Comparison of ENCODE assay signal across 2 cellular contexts in the genomic region with DNA sequence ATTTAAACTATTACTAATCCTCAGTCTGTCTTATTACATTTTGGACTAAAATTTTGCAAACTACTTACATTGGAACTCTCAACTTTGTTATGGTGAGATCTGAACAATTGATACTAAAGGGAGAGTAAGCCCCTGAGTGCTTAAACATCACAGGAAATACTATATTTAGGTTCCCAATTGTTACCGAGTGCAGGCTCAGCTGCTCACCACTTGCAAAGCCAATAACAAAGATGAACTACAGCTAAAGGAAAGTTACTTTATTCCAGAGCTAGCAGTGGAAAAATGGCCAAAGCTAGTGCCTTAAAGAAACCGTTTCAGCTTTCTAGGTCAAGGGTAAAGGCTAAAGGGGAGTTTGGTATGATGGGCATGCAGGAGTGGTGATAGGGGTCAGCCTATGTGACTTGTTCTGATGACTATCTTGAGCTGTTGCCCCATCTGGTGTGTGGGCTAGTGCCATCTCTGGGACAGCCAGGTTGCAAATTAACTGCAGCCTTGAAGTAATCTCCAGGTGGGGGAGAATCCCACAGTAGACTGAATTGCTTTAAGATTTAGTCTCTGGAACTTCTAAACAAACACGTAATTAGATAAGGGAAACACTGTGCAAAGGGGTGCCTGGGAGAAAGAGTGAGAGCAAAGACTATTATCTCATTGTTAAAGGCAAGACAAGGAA.
TF ChIP-seq lines count a peak whose summit lies in the region.

No MANE protein-coding gene starts in this region.

TF ChIP-seq in GM23338, 12 proteins besides CTCF, POLR2A, EP300 and RAD21 (continues in another document):
- no peak for TF ChIP-seq EZH2phosphoT487 (IDR thresholded peaks at IDR 0.05; ENCODE audit: unreplicated experiment)
- TF ChIP-seq, protein P1, sequence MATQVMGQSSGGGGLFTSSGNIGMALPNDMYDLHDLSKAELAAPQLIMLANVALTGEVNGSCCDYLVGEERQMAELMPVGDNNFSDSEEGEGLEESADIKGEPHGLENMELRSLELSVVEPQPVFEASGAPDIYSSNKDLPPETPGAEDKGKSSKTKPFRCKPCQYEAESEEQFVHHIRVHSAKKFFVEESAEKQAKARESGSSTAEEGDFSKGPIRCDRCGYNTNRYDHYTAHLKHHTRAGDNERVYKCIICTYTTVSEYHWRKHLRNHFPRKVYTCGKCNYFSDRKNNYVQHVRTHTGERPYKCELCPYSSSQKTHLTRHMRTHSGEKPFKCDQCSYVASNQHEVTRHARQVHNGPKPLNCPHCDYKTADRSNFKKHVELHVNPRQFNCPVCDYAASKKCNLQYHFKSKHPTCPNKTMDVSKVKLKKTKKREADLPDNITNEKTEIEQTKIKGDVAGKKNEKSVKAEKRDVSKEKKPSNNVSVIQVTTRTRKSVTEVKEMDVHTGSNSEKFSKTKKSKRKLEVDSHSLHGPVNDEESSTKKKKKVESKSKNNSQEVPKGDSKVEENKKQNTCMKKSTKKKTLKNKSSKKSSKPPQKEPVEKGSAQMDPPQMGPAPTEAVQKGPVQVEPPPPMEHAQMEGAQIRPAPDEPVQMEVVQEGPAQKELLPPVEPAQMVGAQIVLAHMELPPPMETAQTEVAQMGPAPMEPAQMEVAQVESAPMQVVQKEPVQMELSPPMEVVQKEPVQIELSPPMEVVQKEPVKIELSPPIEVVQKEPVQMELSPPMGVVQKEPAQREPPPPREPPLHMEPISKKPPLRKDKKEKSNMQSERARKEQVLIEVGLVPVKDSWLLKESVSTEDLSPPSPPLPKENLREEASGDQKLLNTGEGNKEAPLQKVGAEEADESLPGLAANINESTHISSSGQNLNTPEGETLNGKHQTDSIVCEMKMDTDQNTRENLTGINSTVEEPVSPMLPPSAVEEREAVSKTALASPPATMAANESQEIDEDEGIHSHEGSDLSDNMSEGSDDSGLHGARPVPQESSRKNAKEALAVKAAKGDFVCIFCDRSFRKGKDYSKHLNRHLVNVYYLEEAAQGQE (IDR thresholded peaks at IDR 0.05; ENCODE audit: unreplicated experiment), result no peak
- no peak for TF ChIP-seq ETS1 (IDR thresholded peaks at IDR 0.05)
- no peak for TF ChIP-seq POLR2AphosphoS5 (IDR thresholded peaks at IDR 0.05; ENCODE audit: low read depth)
- TF ChIP-seq JUNB (IDR thresholded peaks at IDR 0.05; ENCODE audit: unreplicated experiment), result no peak
- no peak for TF ChIP-seq CREB1 (CRISPR knock-in tag; IDR thresholded peaks at IDR 0.05; ENCODE audit: low read depth)
- TF ChIP-seq STAT1 (IDR thresholded peaks at IDR 0.05; ENCODE audit: unreplicated experiment), result no peak
- TF ChIP-seq, protein P2, sequence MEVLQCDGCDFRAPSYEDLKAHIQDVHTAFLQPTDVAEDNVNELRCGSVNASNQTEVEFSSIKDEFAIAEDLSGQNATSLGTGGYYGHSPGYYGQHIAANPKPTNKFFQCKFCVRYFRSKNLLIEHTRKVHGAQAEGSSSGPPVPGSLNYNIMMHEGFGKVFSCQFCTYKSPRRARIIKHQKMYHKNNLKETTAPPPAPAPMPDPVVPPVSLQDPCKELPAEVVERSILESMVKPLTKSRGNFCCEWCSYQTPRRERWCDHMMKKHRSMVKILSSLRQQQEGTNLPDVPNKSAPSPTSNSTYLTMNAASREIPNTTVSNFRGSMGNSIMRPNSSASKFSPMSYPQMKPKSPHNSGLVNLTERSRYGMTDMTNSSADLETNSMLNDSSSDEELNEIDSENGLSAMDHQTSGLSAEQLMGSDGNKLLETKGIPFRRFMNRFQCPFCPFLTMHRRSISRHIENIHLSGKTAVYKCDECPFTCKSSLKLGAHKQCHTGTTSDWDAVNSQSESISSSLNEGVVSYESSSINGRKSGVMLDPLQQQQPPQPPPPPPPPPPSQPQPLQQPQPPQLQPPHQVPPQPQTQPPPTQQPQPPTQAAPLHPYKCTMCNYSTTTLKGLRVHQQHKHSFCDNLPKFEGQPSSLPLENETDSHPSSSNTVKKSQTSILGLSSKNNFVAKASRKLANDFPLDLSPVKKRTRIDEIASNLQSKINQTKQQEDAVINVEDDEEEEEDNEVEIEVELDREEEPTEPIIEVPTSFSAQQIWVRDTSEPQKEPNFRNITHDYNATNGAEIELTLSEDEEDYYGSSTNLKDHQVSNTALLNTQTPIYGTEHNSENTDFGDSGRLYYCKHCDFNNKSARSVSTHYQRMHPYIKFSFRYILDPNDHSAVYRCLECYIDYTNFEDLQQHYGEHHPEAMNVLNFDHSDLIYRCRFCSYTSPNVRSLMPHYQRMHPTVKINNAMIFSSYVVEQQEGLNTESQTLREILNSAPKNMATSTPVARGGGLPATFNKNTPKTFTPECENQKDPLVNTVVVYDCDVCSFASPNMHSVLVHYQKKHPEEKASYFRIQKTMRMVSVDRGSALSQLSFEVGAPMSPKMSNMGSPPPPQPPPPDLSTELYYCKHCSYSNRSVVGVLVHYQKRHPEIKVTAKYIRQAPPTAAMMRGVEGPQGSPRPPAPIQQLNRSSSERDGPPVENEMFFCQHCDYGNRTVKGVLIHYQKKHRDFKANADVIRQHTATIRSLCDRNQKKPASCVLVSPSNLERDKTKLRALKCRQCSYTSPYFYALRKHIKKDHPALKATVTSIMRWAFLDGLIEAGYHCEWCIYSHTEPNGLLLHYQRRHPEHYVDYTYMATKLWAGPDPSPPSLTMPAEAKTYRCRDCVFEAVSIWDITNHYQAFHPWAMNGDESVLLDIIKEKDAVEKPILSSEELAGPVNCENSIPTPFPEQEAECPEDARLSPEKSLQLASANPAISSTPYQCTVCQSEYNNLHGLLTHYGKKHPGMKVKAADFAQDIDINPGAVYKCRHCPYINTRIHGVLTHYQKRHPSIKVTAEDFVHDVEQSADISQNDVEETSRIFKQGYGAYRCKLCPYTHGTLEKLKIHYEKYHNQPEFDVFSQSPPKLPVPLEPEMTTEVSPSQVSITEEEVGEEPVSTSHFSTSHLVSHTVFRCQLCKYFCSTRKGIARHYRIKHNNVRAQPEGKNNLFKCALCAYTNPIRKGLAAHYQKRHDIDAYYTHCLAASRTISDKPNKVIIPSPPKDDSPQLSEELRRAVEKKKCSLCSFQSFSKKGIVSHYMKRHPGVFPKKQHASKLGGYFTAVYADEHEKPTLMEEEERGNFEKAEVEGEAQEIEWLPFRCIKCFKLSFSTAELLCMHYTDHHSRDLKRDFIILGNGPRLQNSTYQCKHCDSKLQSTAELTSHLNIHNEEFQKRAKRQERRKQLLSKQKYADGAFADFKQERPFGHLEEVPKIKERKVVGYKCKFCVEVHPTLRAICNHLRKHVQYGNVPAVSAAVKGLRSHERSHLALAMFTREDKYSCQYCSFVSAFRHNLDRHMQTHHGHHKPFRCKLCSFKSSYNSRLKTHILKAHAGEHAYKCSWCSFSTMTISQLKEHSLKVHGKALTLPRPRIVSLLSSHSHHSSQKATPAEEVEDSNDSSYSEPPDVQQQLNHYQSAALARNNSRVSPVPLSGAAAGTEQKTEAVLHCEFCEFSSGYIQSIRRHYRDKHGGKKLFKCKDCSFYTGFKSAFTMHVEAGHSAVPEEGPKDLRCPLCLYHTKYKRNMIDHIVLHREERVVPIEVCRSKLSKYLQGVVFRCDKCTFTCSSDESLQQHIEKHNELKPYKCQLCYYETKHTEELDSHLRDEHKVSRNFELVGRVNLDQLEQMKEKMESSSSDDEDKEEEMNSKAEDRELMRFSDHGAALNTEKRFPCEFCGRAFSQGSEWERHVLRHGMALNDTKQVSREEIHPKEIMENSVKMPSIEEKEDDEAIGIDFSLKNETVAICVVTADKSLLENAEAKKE (CRISPR knock-in tag; IDR thresholded peaks at IDR 0.05), result no peak

TF ChIP-seq in endothelial cell of umbilical vein, 7 proteins besides CTCF, POLR2A, EP300 and RAD21:
- TF ChIP-seq GATA2 (IDR thresholded peaks at IDR 0.05; ENCODE audit: insufficient read depth, insufficient read length, low read depth, low read length) (no peak), EZH2 (IDR thresholded peaks at IDR 0.05; ENCODE audit: borderline replicate concordance, low read depth, low read length, severe bottlenecking) (no peak), MYC (IDR thresholded peaks at IDR 0.05; ENCODE audit: low read depth, low read length) (no peak), JUN (IDR thresholded peaks at IDR 0.05; ENCODE audit: borderline replicate concordance, insufficient read depth, insufficient read length, low read depth) (no peak), FOS (IDR thresholded peaks at IDR 0.05; ENCODE audit: borderline replicate concordance, insufficient read depth, low read length) (no peak), POLR2AphosphoS5 (IDR thresholded peaks at IDR 0.05; ENCODE audit: insufficient read depth, low read depth, low read length) (no peak)
- TF ChIP-seq, protein P3, sequence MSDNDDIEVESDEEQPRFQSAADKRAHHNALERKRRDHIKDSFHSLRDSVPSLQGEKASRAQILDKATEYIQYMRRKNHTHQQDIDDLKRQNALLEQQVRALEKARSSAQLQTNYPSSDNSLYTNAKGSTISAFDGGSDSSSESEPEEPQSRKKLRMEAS (IDR thresholded peaks at IDR 0.05; ENCODE audit: insufficient read depth, insufficient read length), result no peak
